ENCODE assay signal across 8 cellular contexts in genomic region chr16:62929593-62929992, GRCh38.
"Had no signal": no experiment of that assay in that cellular context is flagged by ENCODE, and none has a peak within 500 bp of the region (broad histone marks: within the 10 kb centered on the region; RNA-seq: fewer than 3 reads in every experiment).

No MANE protein-coding gene starts in this region.

- H3K9ac ChIP-seq: GM23248 had no signal

- H3K4me3 ChIP-seq: GM23248, GM23338, HAP-1 had no signal

- H3K4me2 ChIP-seq: GM23338 had no signal

- DNase-seq: GM23248, GOT3, H7, H9, HCEC 1CT, HFFc6 had no signal

- H3K27ac ChIP-seq: GM23248 had no signal

- H3K9me3 ChIP-seq: HAP-1 had no signal

- H2AFZ ChIP-seq: GM23248, GM23338 had no signal

- H3K36me3 ChIP-seq: HAP-1 had no signal
